2 cellular contexts compared by ENCODE assay signal in genomic region chr16:11793840-11794239, GRCh38.
TF ChIP-seq lines count a peak whose summit lies in the region.

No MANE protein-coding gene starts in this region.

TF ChIP-seq in IMR-90, 13 proteins besides CTCF, POLR2A, EP300 and RAD21:
- TF ChIP-seq FOS (IDR thresholded peaks at IDR 0.05; ENCODE audit: low read depth, low read length) (no peak), SMC3 (IDR thresholded peaks at IDR 0.05; ENCODE audit: low read depth, low read length) (no peak), MAZ (IDR thresholded peaks at IDR 0.05; ENCODE audit: borderline replicate concordance, low read depth, low read length) (no peak), MXI1 (IDR thresholded peaks at IDR 0.05; ENCODE audit: borderline replicate concordance, low read depth, low read length) (no peak), BHLHE40 (IDR thresholded peaks at IDR 0.05; ENCODE audit: low read depth, low read length) (no peak), RFX5 (IDR thresholded peaks at IDR 0.05; ENCODE audit: low read depth, low read length) (no peak), USF2 (IDR thresholded peaks at IDR 0.05; ENCODE audit: low read depth, low read length) (no peak), CHD1 (IDR thresholded peaks at IDR 0.05; ENCODE audit: low read depth, low read length) (no peak), NFE2L2 (IDR thresholded peaks at IDR 0.05; ENCODE audit: low read depth, low read length) (no peak), MAFK (IDR thresholded peaks at IDR 0.05; ENCODE audit: low read depth, low read length) (no peak), RCOR1 (IDR thresholded peaks at IDR 0.05; ENCODE audit: insufficient replicate concordance, low read length) (no peak), ELK1 (IDR thresholded peaks at IDR 0.05; ENCODE audit: borderline replicate concordance, low read depth, low read length) (no peak), CEBPB (IDR thresholded peaks at IDR 0.05; ENCODE audit: low read depth, low read length) (no peak)

TF ChIP-seq in GM12878, 131 proteins besides CTCF, POLR2A, EP300 and RAD21:
- TF ChIP-seq HCFC1 (IDR thresholded peaks at IDR 0.05; ENCODE audit: low read length) (no peak), IKZF1 (conservative IDR thresholded peaks at IDR 0.05) (peak; percentile 35; the same call in 1 of the 2 replicates), BCLAF1 (IDR thresholded peaks at IDR 0.05) (no peak), IRF3 (IDR thresholded peaks at IDR 0.05) (no peak), MLLT1 (IDR thresholded peaks at IDR 0.05) (peak; percentile 90), NR2F1 (conservative IDR thresholded peaks at IDR 0.05) (no peak), TCF12 (IDR thresholded peaks at IDR 0.05; ENCODE audit: low read depth, low read length) (no peak)
